In the genomic region with DNA sequence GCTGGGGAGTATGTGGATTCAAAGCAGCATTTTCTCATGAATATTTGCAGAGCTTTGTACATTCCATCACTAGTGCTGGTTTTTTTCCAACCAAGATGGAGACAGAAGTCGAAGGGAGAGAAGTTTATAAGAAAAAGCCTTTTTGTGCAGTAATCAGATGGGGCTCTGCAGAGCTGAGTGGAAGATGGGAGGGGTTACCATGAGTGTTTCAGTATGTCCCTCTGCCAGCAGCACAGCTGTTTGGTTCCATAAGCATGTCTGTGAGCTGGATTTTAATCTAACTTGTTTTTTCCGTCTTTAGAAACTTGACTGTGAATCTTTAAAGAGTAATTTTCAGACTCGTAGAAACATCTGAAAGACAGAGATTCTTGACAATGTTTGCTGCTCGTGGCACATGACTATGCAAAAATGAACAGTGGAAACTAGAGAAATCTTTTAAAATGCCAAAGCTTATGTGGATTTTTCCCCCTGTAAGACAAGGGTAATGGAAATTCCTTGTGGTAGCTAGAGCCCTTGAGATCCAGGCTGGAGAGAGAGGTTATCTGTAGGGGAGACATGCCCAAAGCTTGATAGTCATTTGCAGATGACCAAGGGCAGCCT, we compare ENCODE assay signal across 17 cellular contexts. TPM values are rescaled to one million over a fixed set of nuclear protein-coding genes. Genes with fewer than 3 reads are reported as not detected.
DNase-seq lines count a peak whose midpoint lies in the region; ATAC-seq, FAIRE-seq and TF ChIP-seq lines count a peak whose summit lies in the region.
"Had no signal": no experiment of that assay in that cellular context is flagged by ENCODE, and none has a peak within 500 bp of the region (broad histone marks: within the 10 kb centered on the region; RNA-seq: fewer than 3 reads in every experiment).

No MANE protein-coding gene starts in this region.

- H3K27me3 Mint-ChIP-seq in effector memory CD8-positive, alpha-beta T cell: no peaks in the 10 kb centered on the region

- H3K4me1 Mint-ChIP-seq in effector memory CD8-positive, alpha-beta T cell (ENCODE audit: low read depth in 2 of 2): no peaks in the 10 kb centered on the region

- no peak overlapping the region for H3K27ac Mint-ChIP-seq in effector memory CD8-positive, alpha-beta T cell
- H3K27ac Mint-ChIP-seq: activated T-cell treated with anti-CD3 and anti-CD28 coated beads, Interleukin-2, amount 50 U/mL, for 72 hours had no signal

- H2AFZ ChIP-seq in endothelial cell of umbilical vein (ENCODE audit: low read depth, low read length): no peak overlapping the region
- H2AFZ ChIP-seq in hepatocyte: no peak overlapping the region
- H2AFZ ChIP-seq: PC-9 had no signal

- no peak for TF ChIP-seq POLR2A in endothelial cell of umbilical vein (IDR thresholded peaks at IDR 0.05; ENCODE audit: low read depth, low read length)

- FAIRE-seq in endothelial cell of umbilical vein (lab: Jason Lieb, UNC): peak; percentile 38
- FAIRE-seq: colon, HTR-8/SVneo had no signal

- no peaks in the 10 kb centered on the region for H3K36me3 ChIP-seq in HUES6 (ENCODE audit: control insufficient read depth, insufficient read depth, low read length)
- H3K36me3 ChIP-seq in endothelial cell of umbilical vein (ENCODE audit: control insufficient read depth in 2 of 2, extremely low read depth in 1 of 2, insufficient read depth in 2 of 2, low read length in 2 of 2): no peaks in the 10 kb centered on the region
- H3K36me3 ChIP-seq in hepatocyte (replicated peaks; ENCODE audit: insufficient read depth, low read depth): no peaks in the 10 kb centered on the region
- peaks cover 3% of the 10 kb centered on the region in 2 donors for H3K36me3 ChIP-seq in stomach smooth muscle (ENCODE audit: control insufficient read depth in 2 of 2, insufficient read depth in 2 of 2, low read length in 2 of 2)

- no peak overlapping the region for H3K4me2 ChIP-seq in endothelial cell of umbilical vein (ENCODE audit: insufficient read depth, low read length)
- H3K4me2 ChIP-seq in hepatocyte: peak overlapping the region; percentile 49
- H3K4me2 ChIP-seq: PC-9 had no signal

- no peak overlapping the region for H3K9ac ChIP-seq in HUES6 (ENCODE audit: low read length)
- H3K9ac ChIP-seq in endothelial cell of umbilical vein (replicated peaks; ENCODE audit: extremely low read depth, insufficient read depth, low read length): no peak overlapping the region
- H3K9ac ChIP-seq in stomach smooth muscle (ENCODE audit: low read length in 2 of 2): no peak overlapping the region

- ATAC-seq in effector memory CD8-positive, alpha-beta T cell (replicated peaks): no peak
- no peak for ATAC-seq in GM19351 (IDR thresholded peaks at IDR 0.05; ENCODE audit: unreplicated experiment)
- ATAC-seq: activated T-cell treated with anti-CD3 and anti-CD28 coated beads, Interleukin-2, amount 50 U/mL, for 72 hours had no signal

- WGBS in hepatocyte (ENCODE audit: low lambda C conversion rate, missing lambda C conversion rate): 62% methylated on average over 4 of the region's 4 CpGs

- H3K4me1 ChIP-seq in HUES6 (ENCODE audit: control insufficient read depth, insufficient read depth, low read length) (peaks cover 3% of the 10 kb centered on the region; the same call in 1 of the 2 replicates), endothelial cell of umbilical vein (ENCODE audit: control insufficient read depth, extremely low read depth, insufficient read depth, low read length) (no peaks in the 10 kb centered on the region), hepatocyte (ENCODE audit: insufficient read depth) (no peaks in the 10 kb centered on the region), stomach smooth muscle (ENCODE audit: control insufficient read depth, insufficient read depth, low read length) (peaks cover 25% of the 10 kb centered on the region)

- TF ChIP-seq CTCF in endothelial cell of umbilical vein (IDR thresholded peaks at IDR 0.05; ENCODE audit: extremely low read depth in 1 of 2, insufficient read depth in 1 of 2, low read depth in 1 of 2, low read length in 2 of 2) (no peak), hepatocyte (IDR thresholded peaks at IDR 0.05; ENCODE audit: poor library complexity) (no peak)

- CTCF ChIA-PET in endothelial cell of umbilical vein (lab: Charles Lee): interaction anchor here (2.1 kb wide), 1 partner anchor 10 kb away, joined by 7 read pairs; no protein-coding TSS in a partner anchor

- no peaks in the 10 kb centered on the region for H3K9me1 ChIP-seq in endothelial cell of umbilical vein (replicated peaks; ENCODE audit: control insufficient read depth, extremely low read depth, insufficient read depth, low read length)

- H3K4me3 ChIP-seq in HUES6 (ENCODE audit: low read depth, low read length) (no peak overlapping the region), endothelial cell of umbilical vein (replicated peaks in 1 of 3; ENCODE audit: insufficient read depth in 1 of 3, low read depth in 1 of 3, low read length in 3 of 3) (no peak overlapping the region), hepatocyte (no peak overlapping the region), stomach smooth muscle (ENCODE audit: low read length in 2 of 2) (peak overlapping the region in 1 of 2 donors; percentile 36)
- H3K4me3 ChIP-seq: PC-9 had no signal

- intact Hi-C loops in endothelial cell of umbilical vein (cut with micrococcal nuclease): no loop called here

- H3K27me3 ChIP-seq in HUES6 (ENCODE audit: control insufficient read depth, insufficient read depth, low read length) (no peaks in the 10 kb centered on the region), endothelial cell of umbilical vein (ENCODE audit: control insufficient read depth in 2 of 2, insufficient read depth in 2 of 2, low read length in 2 of 2) (no peaks in the 10 kb centered on the region), hepatocyte (no peaks in the 10 kb centered on the region), stomach smooth muscle (ENCODE audit: control insufficient read depth in 1 of 2, insufficient read depth in 2 of 2, low read length in 2 of 2) (no peaks in the 10 kb centered on the region)

- no peaks in the 10 kb centered on the region for H4K20me1 ChIP-seq in endothelial cell of umbilical vein (replicated peaks; ENCODE audit: control insufficient read depth, extremely low read depth, insufficient read depth, low read length)
- no peaks in the 10 kb centered on the region for H4K20me1 ChIP-seq in hepatocyte (ENCODE audit: insufficient read depth, poor library complexity, severe bottlenecking)

- no peaks in the 10 kb centered on the region for H3K79me2 ChIP-seq in endothelial cell of umbilical vein (ENCODE audit: control insufficient read depth, insufficient read depth, low read length)
- no peaks in the 10 kb centered on the region for H3K79me2 ChIP-seq in hepatocyte

- no peaks in the 10 kb centered on the region; the same call in 1 of the 2 replicates for H3K9me3 ChIP-seq in HUES6 (ENCODE audit: control insufficient read depth, insufficient read depth, low read depth, low read length)
- no peaks in the 10 kb centered on the region for H3K9me3 ChIP-seq in endothelial cell of umbilical vein (replicated peaks; ENCODE audit: control insufficient read depth, insufficient read depth, low read length)
- no peaks in the 10 kb centered on the region for H3K9me3 ChIP-seq in hepatocyte (ENCODE audit: low read depth)
- no peaks in the 10 kb centered on the region for H3K9me3 ChIP-seq in stomach smooth muscle (ENCODE audit: control insufficient read depth in 2 of 2, low read length in 2 of 2)

- no TSS peak for BruUV-seq in endothelial cell of umbilical vein (replicated peaks; lab: Mats Ljungman, UMichigan)

- no peaks in the 10 kb centered on the region for H3K36me3 Mint-ChIP-seq in effector memory CD8-positive, alpha-beta T cell (ENCODE audit: insufficient read depth)

- dilution Hi-C loops in endothelial cell of umbilical vein (cut with MboI; ENCODE audit: extremely low pct_ligation_motif_present, low sequenced_read_pairs): no loop called here

- H3K27ac ChIP-seq in HUES6 (ENCODE audit: low read depth, low read length): 0 out of 2 replicates have a peak overlapping the region, but pooled peaks have one; percentile 41
- H3K27ac ChIP-seq in endothelial cell of umbilical vein (ENCODE audit: insufficient read depth, low read depth, low read length): no peak overlapping the region
- peak overlapping the region; percentile 31 for H3K27ac ChIP-seq in hepatocyte
- peak overlapping the region; percentile 53 for H3K27ac ChIP-seq in stomach smooth muscle (ENCODE audit: low read length)
- H3K27ac ChIP-seq: PC-9 had no signal

- POLR2A ChIA-PET in endothelial cell of umbilical vein (lab: Charles Lee): no interaction called here

- no peaks in the 10 kb centered on the region for H3K9me2 ChIP-seq in hepatocyte (replicated peaks; ENCODE audit: insufficient read depth)

- no peaks in the 10 kb centered on the region for H3K9me3 Mint-ChIP-seq in effector memory CD8-positive, alpha-beta T cell
- H3K9me3 Mint-ChIP-seq: activated T-cell treated with anti-CD3 and anti-CD28 coated beads, Interleukin-2, amount 50 U/mL, for 72 hours had no signal

- no peak overlapping the region for H3K4me3 Mint-ChIP-seq in effector memory CD8-positive, alpha-beta T cell
- H3K4me3 Mint-ChIP-seq: activated T-cell treated with anti-CD3 and anti-CD28 coated beads, Interleukin-2, amount 50 U/mL, for 72 hours had no signal

- in situ Hi-C loops in ACHN (cut with HindIII; ENCODE audit: low pct_ligation_motif_present, low pct_unique_long_range_greater_than_20kb, low sequenced_read_pairs): no loop called here

- DNase-seq in endothelial cell of umbilical vein (ENCODE audit: low read depth, low spot score) (no peak), hepatocyte (ENCODE audit: low spot score) (peak; percentile 45), ACHN (no peak), activated T-cell treated with anti-CD3 and anti-CD28 coated beads for 4 hours (no peak)
- DNase-seq in effector memory CD8-positive, alpha-beta T cell: no peak
- DNase-seq: activated CD4-positive, alpha-beta T cell treated with anti-CD3 and anti-CD28 coated beads, Interleukin-2, amount 50 U/mL, for 4 hours; activated T-cell treated with anti-CD3 and anti-CD28 coated beads, Interleukin-2, amount 50 U/mL, for 72 hours; Calu3; mammary epithelial cell; NCI-H2081; NCI-H526 treated with DMSO at 0.1 percent for 48 hours; PC-9 had no signal

RNA-seq across cellular contexts. Expression of gene STARD9, which starts 20.3 kb away (rescaled TPM):
- total RNA-seq in endothelial cell of umbilical vein (17.2 and 17.5 TPM in 2 replicates), hepatocyte (1.8 and 3.0 TPM in 2 replicates)
- polyA plus RNA-seq in endothelial cell of umbilical vein (3.7 and 4.6 TPM in 2 replicates), hepatocyte (0.50 and 2.3 TPM in 2 replicates)
- 2.1 and 2.5 TPM in 2 replicates for polyA plus RNA-seq in endothelial cell of umbilical vein (2011; cell fraction: cytosol; rRNA removed)
- polyA plus RNA-seq in endothelial cell of umbilical vein (2011; cell fraction: nucleus; rRNA removed): 30.4 and 34.8 TPM in 2 replicates
- 4.2 and 4.3 TPM in 2 replicates for polyA plus RNA-seq in endothelial cell of umbilical vein (2012)
- 22.7 and 26.6 TPM in 2 replicates for polyA minus RNA-seq in endothelial cell of umbilical vein
- polyA minus RNA-seq in endothelial cell of umbilical vein (2011; cell fraction: cytosol; rRNA and poly(A)+ RNA removed): 1.2 TPM
- polyA minus RNA-seq in endothelial cell of umbilical vein (2011; cell fraction: nucleus; rRNA and poly(A)+ RNA removed): 25.2 and 28.8 TPM in 2 replicates

RNA-seq across cellular contexts. Expression of gene HAUS2, which starts 47.1 kb away (rescaled TPM):
- total RNA-seq in endothelial cell of umbilical vein (33.5 and 37.8 TPM in 2 replicates), hepatocyte (20.2 and 36.8 TPM in 2 replicates)
- polyA plus RNA-seq in endothelial cell of umbilical vein (9.9 and 12.6 TPM in 2 replicates), hepatocyte (9.6 and 15.1 TPM in 2 replicates)
- 21.0 and 21.6 TPM in 2 replicates for polyA plus RNA-seq in endothelial cell of umbilical vein (2011; cell fraction: cytosol; rRNA removed)
- 8.0 and 11.9 TPM in 2 replicates for polyA plus RNA-seq in endothelial cell of umbilical vein (2011; cell fraction: nucleus; rRNA removed)
- polyA plus RNA-seq in endothelial cell of umbilical vein (2012): 18.0 and 30.5 TPM in 2 replicates
- 6.0 and 8.8 TPM in 2 replicates for polyA minus RNA-seq in endothelial cell of umbilical vein
- polyA minus RNA-seq in endothelial cell of umbilical vein (2011; cell fraction: cytosol; rRNA and poly(A)+ RNA removed): 13.2 TPM
- 5.6 and 8.0 TPM in 2 replicates for polyA minus RNA-seq in endothelial cell of umbilical vein (2011; cell fraction: nucleus; rRNA and poly(A)+ RNA removed)

RNA-seq across cellular contexts. Expression of gene LRRC57, which starts 47.1 kb away (rescaled TPM):
- total RNA-seq in endothelial cell of umbilical vein (32.8 and 39.2 TPM in 2 replicates), hepatocyte (19.4 and 19.6 TPM in 2 replicates)
- polyA plus RNA-seq in endothelial cell of umbilical vein (11.2 and 13.4 TPM in 2 replicates), hepatocyte (13.7 and 14.1 TPM in 2 replicates)
- 17.5 and 19.2 TPM in 2 replicates for polyA plus RNA-seq in endothelial cell of umbilical vein (2011; cell fraction: cytosol; rRNA removed)
- polyA plus RNA-seq in endothelial cell of umbilical vein (2011; cell fraction: nucleus; rRNA removed): 11.2 and 12.3 TPM in 2 replicates
- polyA plus RNA-seq in endothelial cell of umbilical vein (2012): 12.6 and 19.2 TPM in 2 replicates
- polyA minus RNA-seq in endothelial cell of umbilical vein: 10.5 and 12.2 TPM in 2 replicates
- 8.5 TPM for polyA minus RNA-seq in endothelial cell of umbilical vein (2011; cell fraction: cytosol; rRNA and poly(A)+ RNA removed)
- polyA minus RNA-seq in endothelial cell of umbilical vein (2011; cell fraction: nucleus; rRNA and poly(A)+ RNA removed): 4.9 and 9.5 TPM in 2 replicates
